8 cellular contexts compared by ENCODE assay signal in genomic region chr1:247415423-247416361, GRCh38. TPM values are rescaled to one million over a fixed set of nuclear protein-coding genes. Genes with fewer than 3 reads are reported as not detected.
DNase-seq lines count a peak whose midpoint lies in the region; ATAC-seq and TF ChIP-seq lines count a peak whose summit lies in the region.

Gene NLRP3, plus strand, starts transcription at chr1:247416173. Its CDS starts 2,628 bp downstream, at chr1:247418801.

- H3K9me3 ChIP-seq in suprapubic skin: no peaks in the 10 kb centered on the region

- H3K27ac ChIP-seq in suprapubic skin: no peak within 1 kb of the TSS

- no peak for ATAC-seq in GM18909 (IDR thresholded peaks at IDR 0.05; ENCODE audit: poor library complexity, unreplicated experiment)

- WGBS in suprapubic skin: 66% methylated on average over 19 of the region's 19 CpGs

- no peak for TF ChIP-seq CTCF in AG09309 (IDR thresholded peaks at IDR 0.05; ENCODE audit: control insufficient read depth, insufficient read depth, low read depth, low read length, missing control alignments)
- TF ChIP-seq CTCF in suprapubic skin (IDR thresholded peaks at IDR 0.05): no peak

- H3K4me1 ChIP-seq in suprapubic skin: no peaks in the 10 kb centered on the region

- no peak for TF ChIP-seq EP300 in suprapubic skin (IDR thresholded peaks at IDR 0.05)

- no peak for TF ChIP-seq POLR2A in suprapubic skin (IDR thresholded peaks at IDR 0.05)

- H3K36me3 ChIP-seq in suprapubic skin: no peaks in the 10 kb centered on the region

- peak within 1 kb of the TSS; percentile 23 for H3K4me3 ChIP-seq in AG09309 (ENCODE audit: control insufficient read depth, low read depth, low read length)
- H3K4me3 ChIP-seq in suprapubic skin: peak within 1 kb of the TSS; percentile 11

- no peaks in the 10 kb centered on the region for H3K27me3 ChIP-seq in suprapubic skin

- no peak for DNase-seq in AG09309 (ENCODE audit: low read depth)
- DNase-seq in H4 (ENCODE audit: low spot score): peak; percentile 34
- DNase-seq in RPMI8226: peak; percentile 73
- DNase-seq in activated naive CD4-positive, alpha-beta T cell treated with anti-CD3 and anti-CD28 coated beads, Interleukin-2, amount 50 U/mL, for 16 hours: peak; percentile 14
- peak; percentile 10 for DNase-seq in left kidney (ENCODE audit: low read depth, low spot score)
- DNase-seq in suprapubic skin (ENCODE audit: low spot score in 2 of 2): no peak
- DNase-seq in NCI-H2196 treated with DMSO at 0.1 percent for 48 hours (lab: John Stamatoyannopoulos, UW; ENCODE audit: unreplicated experiment): no peak

RNA-seq across cellular contexts. Expression of gene NLRP3, which starts in this region (rescaled TPM):
- 0.50 TPM in 1 of 2 replicates, not detected in the other for total RNA-seq in H4 (2014; rRNA removed; shearing (Covaris generic))
- 1 to 10 TPM in 3 of 4 donors, under 1 TPM in 1; 0.87 to 1.6 (median 1.3) TPM for total RNA-seq in suprapubic skin

Comparison
In these comparisons a context has a peak if more than half of its experiments do, and no peak if none do; other contexts are left out.
1. Peak in DNase-seq in H4; RNA of the gene not detected or under 1 TPM.
2. DNase-seq: peak in RPMI8226 (single experiment), activated naive CD4-positive, alpha-beta T cell treated with anti-CD3 and anti-CD28 coated beads, Interleukin-2, amount 50 U/mL, for 16 hours (single experiment) and left kidney (single experiment); none in AG09309 (single experiment), suprapubic skin (0 of 2) and NCI-H2196 treated with DMSO at 0.1 percent for 48 hours (single experiment).